13 cellular contexts compared by ENCODE assay signal in the genomic region with DNA sequence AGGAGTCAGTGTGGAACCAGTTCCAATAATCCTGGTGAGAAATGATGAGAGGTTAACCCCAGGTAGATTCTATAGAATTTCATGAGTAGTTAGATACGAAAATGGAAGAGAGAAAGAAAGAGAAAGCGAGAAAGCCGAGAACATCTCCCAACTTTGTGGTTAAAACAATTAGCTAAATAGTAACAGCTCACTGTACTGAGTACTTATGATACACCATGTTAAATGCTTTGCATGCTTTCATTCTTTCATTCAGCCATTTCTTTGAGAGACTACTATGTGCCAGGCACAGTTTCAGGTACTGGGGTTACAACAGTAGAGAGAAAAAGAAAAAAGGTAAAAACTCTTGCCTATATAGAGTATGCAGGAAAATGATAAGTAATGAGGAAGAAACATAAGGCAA.
DNase-seq lines count a peak whose midpoint lies in the region; ATAC-seq and TF ChIP-seq lines count a peak whose summit lies in the region.
"Had no signal": no experiment of that assay in that cellular context is flagged by ENCODE, and none has a peak within 500 bp of the region (broad histone marks: within the 10 kb centered on the region; RNA-seq: fewer than 3 reads in every experiment).

No MANE protein-coding gene starts in this region.

- no peak for DNase-seq in occipital lobe (lab: John Stamatoyannopoulos, UW)
- no peak for DNase-seq in activated CD4-positive, alpha-beta T cell treated with anti-CD3 and anti-CD28 coated beads for 1 hour
- no peak for DNase-seq in stomach
- DNase-seq in left ventricle myocardium inferior: no peak
- DNase-seq: activated T-cell treated with anti-CD3 and anti-CD28 coated beads, Interleukin-2, amount 50 U/mL, for 48 hours; heart right ventricle; lower lobe of right lung; NCI-H1105 treated with DMSO at 0.1 percent for 48 hours; NCI-H524 had no signal

- H3K4me3 ChIP-seq in stomach (no peak overlapping the region), left ventricle myocardium inferior (no peak overlapping the region)
- H3K4me3 ChIP-seq: heart right ventricle, lower lobe of right lung had no signal

- TF ChIP-seq POLR2A in stomach (IDR thresholded peaks at IDR 0.05): no peak

- no peak overlapping the region for H3K27ac ChIP-seq in stomach
- H3K27ac ChIP-seq in left ventricle myocardium inferior (replicated peaks): no peak overlapping the region
- H3K27ac ChIP-seq: heart right ventricle, lower lobe of right lung had no signal

- H3K4me1 ChIP-seq in stomach (no peaks in the 10 kb centered on the region), left ventricle myocardium inferior (peaks cover 24% of the 10 kb centered on the region)
- H3K4me1 ChIP-seq: lower lobe of right lung had no signal

- H3K36me3 ChIP-seq in stomach (no peaks in the 10 kb centered on the region), left ventricle myocardium inferior (no peaks in the 10 kb centered on the region)
- H3K36me3 ChIP-seq: heart right ventricle, lower lobe of right lung had no signal

- no peak for TF ChIP-seq EP300 in stomach (IDR thresholded peaks at IDR 0.05)

- ATAC-seq in GM18520 (IDR thresholded peaks at IDR 0.05; ENCODE audit: unreplicated experiment): peak; percentile 85
- peak; percentile 88 for ATAC-seq in GM19467 (IDR thresholded peaks at IDR 0.05; ENCODE audit: unreplicated experiment)
- peak; percentile 76 for ATAC-seq in HG02885 (IDR thresholded peaks at IDR 0.05; ENCODE audit: poor library complexity, unreplicated experiment)
- ATAC-seq in HG03520 (IDR thresholded peaks at IDR 0.05; ENCODE audit: unreplicated experiment): peak; percentile 89
- ATAC-seq: heart right ventricle, lower lobe of right lung had no signal

- 76 to 83% (median 82%) methylated on average over 3 of the region's 3 CpGs for WGBS in stomach, 5 donors

- TF ChIP-seq CTCF in stomach (IDR thresholded peaks at IDR 0.05) (no peak), left ventricle myocardium inferior (IDR thresholded peaks at IDR 0.05; ENCODE audit: borderline replicate concordance) (no peak)

- intact Hi-C loops in stomach (cut with DNase I; ENCODE audit: low total_unique reads): no loop called here
- intact Hi-C loops in left ventricle myocardium inferior (cut with micrococcal nuclease): no loop called here

- peaks cover 0 to 38% (median 0%) of the 10 kb centered on the region in 3 donors for H3K27me3 ChIP-seq in stomach
- peaks cover 14% of the 10 kb centered on the region for H3K27me3 ChIP-seq in left ventricle myocardium inferior (ENCODE audit: low read depth)

- H3K9me3 ChIP-seq in stomach (no peaks in the 10 kb centered on the region), left ventricle myocardium inferior (replicated peaks) (no peaks in the 10 kb centered on the region)
- H3K9me3 ChIP-seq: heart right ventricle, lower lobe of right lung had no signal
